In the genomic region with DNA sequence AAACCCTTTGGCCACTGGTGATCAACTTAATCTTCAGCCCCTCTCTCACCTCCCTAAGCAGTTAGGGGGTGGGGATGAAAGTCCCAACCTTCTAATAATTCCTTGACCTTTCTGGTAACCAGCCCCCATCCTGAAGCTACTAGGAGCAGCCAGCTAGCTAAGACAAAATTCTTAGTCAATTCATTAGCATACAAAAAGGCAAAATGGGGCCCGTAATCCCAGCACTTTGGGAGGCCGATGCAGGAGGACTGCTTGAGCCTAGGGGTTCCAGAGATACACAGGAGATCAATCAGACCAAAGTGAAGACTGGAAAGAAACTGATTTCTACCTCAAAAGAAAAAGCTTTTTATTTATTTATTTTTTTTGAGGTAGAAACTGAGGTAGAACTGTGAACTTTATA, we compare ENCODE assay signal across 11 cellular contexts. TPM values are rescaled to one million over a fixed set of nuclear protein-coding genes. Genes with fewer than 3 reads are reported as not detected.
A peak's percentile ranks its signal among the peaks of the same experiment; 100 is the strongest.
DNase-seq lines count a peak whose midpoint lies in the region; ATAC-seq, FAIRE-seq and TF ChIP-seq lines count a peak whose summit lies in the region.
"Had no signal": no experiment of that assay in that cellular context is flagged by ENCODE, and none has a peak within 500 bp of the region (broad histone marks: within the 10 kb centered on the region; RNA-seq: fewer than 3 reads in every experiment).

No MANE protein-coding gene starts in this region.

- H3K36me3 Mint-ChIP-seq in activated naive CD4-positive, alpha-beta T cell treated with anti-CD3 and anti-CD28 coated beads for 36 hours (ENCODE audit: low read depth) = peaks cover 31% of the 10 kb centered on the region
- H3K36me3 Mint-ChIP-seq in T-helper 17 cell (ENCODE audit: low read depth) = peaks cover 6% of the 10 kb centered on the region
- H3K36me3 Mint-ChIP-seq in stimulated activated memory B cell treated with anti-CD40 and anti-IgM and Interleukin-4, amounts not matched to agents 10 μg/mL and 1 μg/mL and 100 μg/mL, for 72 hours = peaks cover 22% of the 10 kb centered on the region

- CTCF ChIA-PET in activated naive CD4-positive, alpha-beta T cell treated with anti-CD3 and anti-CD28 coated beads for 36 hours (lab: Charles Lee) = no interaction called here

- peak overlapping the region; percentile 90 for H3K4me3 ChIP-seq in fibroblast of villous mesenchyme (ENCODE audit: low read depth, low read length)

- no peaks in the 10 kb centered on the region for H3K9me3 ChIP-seq in T-helper 17 cell (ENCODE audit: control insufficient read depth, low read length, poor library complexity, severe bottlenecking)

- peaks cover 2% of the 10 kb centered on the region for H3K9me3 Mint-ChIP-seq in activated naive CD4-positive, alpha-beta T cell treated with anti-CD3 and anti-CD28 coated beads for 36 hours
- H3K9me3 Mint-ChIP-seq in stimulated activated memory B cell treated with anti-CD40 and anti-IgM and Interleukin-4, amounts not matched to agents 10 μg/mL and 1 μg/mL and 100 μg/mL, for 72 hours = no peaks in the 10 kb centered on the region

- FAIRE-seq in RCC 7860 (lab: Jason Lieb, UNC) = no peak

- peak overlapping the region; percentile 41 for H3K4me3 Mint-ChIP-seq in activated naive CD4-positive, alpha-beta T cell treated with anti-CD3 and anti-CD28 coated beads for 36 hours
- H3K4me3 Mint-ChIP-seq in T-helper 17 cell = no peak overlapping the region
- peak overlapping the region; percentile 22 for H3K4me3 Mint-ChIP-seq in stimulated activated memory B cell treated with anti-CD40 and anti-IgM and Interleukin-4, amounts not matched to agents 10 μg/mL and 1 μg/mL and 100 μg/mL, for 72 hours

- ATAC-seq in T-helper 17 cell (no peak), HG03175 (IDR thresholded peaks at IDR 0.05; ENCODE audit: unreplicated experiment) (no peak), GM19395 (IDR thresholded peaks at IDR 0.05; ENCODE audit: unreplicated experiment) (no peak)
- no peak for ATAC-seq in stimulated activated memory B cell treated with anti-CD40 and anti-IgM and Interleukin-4, amounts not matched to agents 10 μg/mL and 1 μg/mL and 100 μg/mL, for 72 hours

- intact Hi-C loops in activated naive CD4-positive, alpha-beta T cell treated with anti-CD3 and anti-CD28 coated beads for 36 hours (cut with micrococcal nuclease) = no loop called here

- peaks cover 57% of the 10 kb centered on the region for H3K4me1 Mint-ChIP-seq in activated naive CD4-positive, alpha-beta T cell treated with anti-CD3 and anti-CD28 coated beads for 36 hours (ENCODE audit: low read depth)
- peaks cover 56% of the 10 kb centered on the region for H3K4me1 Mint-ChIP-seq in T-helper 17 cell
- H3K4me1 Mint-ChIP-seq in stimulated activated memory B cell treated with anti-CD40 and anti-IgM and Interleukin-4, amounts not matched to agents 10 μg/mL and 1 μg/mL and 100 μg/mL, for 72 hours = peaks cover 68% of the 10 kb centered on the region

- no peaks in the 10 kb centered on the region for H3K27me3 Mint-ChIP-seq in activated naive CD4-positive, alpha-beta T cell treated with anti-CD3 and anti-CD28 coated beads for 36 hours (ENCODE audit: low read depth)
- no peaks in the 10 kb centered on the region for H3K27me3 Mint-ChIP-seq in T-helper 17 cell
- no peaks in the 10 kb centered on the region for H3K27me3 Mint-ChIP-seq in stimulated activated memory B cell treated with anti-CD40 and anti-IgM and Interleukin-4, amounts not matched to agents 10 μg/mL and 1 μg/mL and 100 μg/mL, for 72 hours

- no peak for TF ChIP-seq CTCF in fibroblast of villous mesenchyme (IDR thresholded peaks at IDR 0.05; ENCODE audit: insufficient read depth, low read depth, low read length)

- no peak overlapping the region for H3K27ac Mint-ChIP-seq in activated naive CD4-positive, alpha-beta T cell treated with anti-CD3 and anti-CD28 coated beads for 36 hours
- H3K27ac Mint-ChIP-seq in T-helper 17 cell = peak overlapping the region; percentile 98
- no peak overlapping the region for H3K27ac Mint-ChIP-seq in stimulated activated memory B cell treated with anti-CD40 and anti-IgM and Interleukin-4, amounts not matched to agents 10 μg/mL and 1 μg/mL and 100 μg/mL, for 72 hours

- DNase-seq in activated naive CD4-positive, alpha-beta T cell treated with anti-CD3 and anti-CD28 coated beads for 36 hours = no peak
- no peak for DNase-seq in activated naive CD4-positive, alpha-beta T cell (lab: John Stamatoyannopoulos, UW)
- no peak for DNase-seq in T-helper 17 cell
- DNase-seq in fibroblast of villous mesenchyme (ENCODE audit: low read depth) = no peak
- no peak for DNase-seq in RCC 7860 (ENCODE audit: low spot score)
- DNase-seq: NCI-H2171 treated with DMSO at 0.1 percent for 48 hours; Right ventricle myocardium superior; stimulated activated CD4-positive, alpha-beta T cell treated with anti-CD3 and anti-CD28 coated beads, Interleukin-12 subunit alpha, Interleukin-12 subunit beta, amount 100 ng/mL, for 4 hours had no signal

RNA-seq across cellular contexts. Expression of gene ASCC3, which starts 1.8 kb away (rescaled TPM):
- total RNA-seq in activated naive CD4-positive, alpha-beta T cell treated with anti-CD3 and anti-CD28 coated beads for 36 hours = 10 to 100 TPM; 55.9 to 58.4 TPM
- total RNA-seq in T-helper 17 cell (10 to 100 TPM; 43.7 to 46.4 TPM), fibroblast of villous mesenchyme (104 and 165 TPM in 2 replicates)
